In the genomic region with DNA sequence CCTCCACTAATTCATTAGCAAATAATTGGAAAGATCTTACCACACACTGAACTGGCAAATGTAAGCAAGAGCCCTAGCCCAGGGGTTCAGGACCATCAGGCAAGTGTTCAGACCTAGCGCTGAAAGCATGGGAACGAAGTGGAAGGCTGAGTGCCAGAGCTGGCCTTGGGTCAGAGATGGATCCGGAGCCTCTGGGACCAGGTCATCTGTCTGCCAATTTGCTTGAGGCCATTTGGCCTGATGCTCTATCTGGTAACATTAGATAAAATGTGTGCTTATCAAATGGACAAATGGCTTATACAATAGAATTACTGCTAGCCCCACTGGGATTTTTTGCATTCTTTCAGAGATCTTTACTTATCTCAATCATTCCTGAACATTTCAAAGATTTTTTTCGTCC, we compare ENCODE assay signal across 18 cellular contexts. TPM values are rescaled to one million over a fixed set of nuclear protein-coding genes. Genes with fewer than 3 reads are reported as not detected.
"Had no signal": no experiment of that assay in that cellular context is flagged by ENCODE, and none has a peak within 500 bp of the region (broad histone marks: within the 10 kb centered on the region; RNA-seq: fewer than 3 reads in every experiment).

No MANE protein-coding gene starts in this region.

- DNase-seq: central memory CD4-positive, alpha-beta T cell; effector memory CD4-positive, alpha-beta T cell; gastrocnemius medialis; glutamatergic neuron; kidney glomerular epithelial cell; left lung; mesenchymal stem cell; naive B cell; stimulated activated CD4-positive, alpha-beta T cell treated with anti-CD3 and anti-CD28 coated beads, Interleukin-2, amount 100 ng/mL, for 48 hours; stimulated activated naive CD4-positive, alpha-beta T cell treated with Interleukin-2 at 50 U/mL for 16 hours; thyroid gland; upper lobe of left lung; uterus had no signal

- ATAC-seq: esophagus mucosa, gastrocnemius medialis, left lung had no signal

RNA-seq across cellular contexts. Expression of a gene that starts 1.4 kb away (rescaled TPM):
- total RNA-seq: esophagus mucosa, fibroblast of lung, fibroblast of villous mesenchyme, gastrocnemius medialis, left lung, renal cortical epithelial cell, smooth muscle cell, upper lobe of left lung had no signal
